8 cellular contexts compared by ENCODE assay signal in the genomic region with DNA sequence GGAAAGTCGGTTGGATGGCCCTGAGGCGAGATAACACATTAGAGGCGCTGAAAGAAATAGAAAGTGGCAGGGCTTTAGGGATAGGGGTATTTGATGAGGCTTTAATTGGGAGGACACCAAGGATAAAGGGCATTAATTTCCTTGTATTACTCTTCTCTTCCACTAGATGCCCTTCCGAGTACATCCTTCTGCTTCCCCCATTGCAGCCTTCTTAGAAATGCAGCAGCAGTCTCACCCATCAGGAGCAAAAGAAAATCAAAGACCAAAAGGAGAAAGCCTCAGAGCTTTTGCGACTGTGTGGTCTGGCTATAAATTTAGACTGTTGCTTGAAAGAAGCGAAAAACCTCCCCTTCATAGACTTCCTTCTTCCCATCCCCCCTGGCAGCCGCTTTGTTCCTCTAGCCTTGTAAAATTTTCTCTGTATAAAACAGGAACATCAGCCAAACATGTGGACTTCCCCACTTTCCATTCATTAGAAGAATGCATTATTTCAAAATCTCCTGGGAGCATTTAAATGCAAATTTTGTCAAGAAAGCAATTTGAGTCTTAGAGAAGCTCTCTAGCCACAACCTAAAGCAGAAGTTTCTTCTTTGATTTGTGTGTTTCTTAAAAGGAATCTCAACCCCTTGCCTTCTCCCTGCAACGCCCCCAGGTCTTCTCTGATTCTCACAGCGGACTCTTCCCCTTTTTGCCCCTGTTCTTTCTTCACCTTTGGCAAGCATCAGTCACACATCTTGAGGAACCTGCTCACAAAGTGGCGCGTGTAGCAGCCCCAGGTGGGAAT.
A peak's percentile ranks its signal among the peaks of the same experiment; 100 is the strongest.
DNase-seq lines count a peak whose midpoint lies in the region; ATAC-seq, FAIRE-seq and TF ChIP-seq lines count a peak whose summit lies in the region.

No MANE protein-coding gene starts in this region.

- intact Hi-C loops in PC-9 (cut with micrococcal nuclease; ENCODE audit: unreplicated experiment) (loop anchor here (1.0 to 2.0 kb wide), 9 partner anchors 27 to 504 kb away; no protein-coding TSS in a partner anchor), GM12878 (cut with micrococcal nuclease; ENCODE audit: unreplicated experiment) (loop anchor here (1.0 to 10.0 kb wide), 5 partner anchors 89 to 552 kb away; no protein-coding TSS in a partner anchor), sigmoid colon (cut with DNase I) (loop anchor here (1.0 to 2.0 kb wide), 2 partner anchors 89 to 156 kb away; no protein-coding TSS in a partner anchor)

- peaks cover 39% of the 10 kb centered on the region for H3K4me1 ChIP-seq in PC-9 (replicated peaks; ENCODE audit: insufficient read depth)
- H3K4me1 ChIP-seq in GM12878 (ENCODE audit: control insufficient read depth, insufficient read depth, low read length): peaks cover 29% of the 10 kb centered on the region
- peaks cover 0 to 49% (median 46%) of the 10 kb centered on the region in 4 donors for H3K4me1 ChIP-seq in sigmoid colon

- CTCF ChIA-PET in PC-9 (lab: Charles Lee): interaction anchor here (0.6 to 3.7 kb wide), 7 partner anchors 30 to 516 kb away, joined by 3 to 35 read pairs (median 6); no protein-coding TSS in a partner anchor
- CTCF ChIA-PET in GM12878 (lab: Yijun Ruan, JAX): interaction anchor here (0.6 to 10.0 kb wide), 23 partner anchors 8 to 556 kb away, joined by 3 to 465 read pairs (median 3); no protein-coding TSS in a partner anchor

- H3K36me3 ChIP-seq in GM06990 (ENCODE audit: control insufficient read depth, insufficient read depth, low read length) (no peaks in the 10 kb centered on the region), PC-9 (ENCODE audit: low read depth) (no peaks in the 10 kb centered on the region), GM12878 (ENCODE audit: control insufficient read depth in 2 of 2, insufficient read depth in 2 of 2, low read length in 1 of 2) (no peaks in the 10 kb centered on the region), sigmoid colon (no peaks in the 10 kb centered on the region)

- H3K9me2 ChIP-seq in PC-9 (ENCODE audit: insufficient read depth): no peaks in the 10 kb centered on the region

- in situ Hi-C loops in GM12878 (cut with MboI): no loop called here

- RAD21 ChIA-PET in GM12878 (lab: Charles Lee; ENCODE audit: unreplicated experiment): interaction anchor here (0.7 to 11.2 kb wide), 16 partner anchors 11 to 437 kb away, joined by 3 to 304 read pairs (median 4); a partner anchor contains a TSS

- TF ChIP-seq EP300 in GM12878 (IDR thresholded peaks at IDR 0.05; ENCODE audit: borderline replicate concordance in 1 of 2, control insufficient read depth in 1 of 2, low read depth in 2 of 2, low read length in 2 of 2): no peak; a peak in 1 of 4 replicates
- TF ChIP-seq EP300 in sigmoid colon (IDR thresholded peaks at IDR 0.05): no peak

- peak; percentile 54 for ATAC-seq in GM12878
- no peak for ATAC-seq in GM18868 (IDR thresholded peaks at IDR 0.05; ENCODE audit: unreplicated experiment)

- under 1% methylated on average over 11 of the region's 11 CpGs for WGBS in GM12878 (ENCODE audit: insufficient coverage, insufficient replicate concordance, low lambda C conversion rate, missing lambda C conversion rate)
- 22 to 33% methylated on average over 11 of the region's 11 CpGs for WGBS in sigmoid colon, 2 donors

- FAIRE-seq in A204.1 (lab: Jason Lieb, UNC): peak; percentile 32
- FAIRE-seq in GM12878 (lab: Jason Lieb, UNC): peak; percentile 69

- H2AFZ ChIP-seq in PC-9: no peak overlapping the region
- peak overlapping the region; percentile 75 for H2AFZ ChIP-seq in GM12878 (ENCODE audit: control insufficient read depth, low read depth, low read length)

- H3K27ac ChIP-seq in PC-9: peak overlapping the region; percentile 74
- H3K27ac ChIP-seq in GM12878 (ENCODE audit: control insufficient read depth, insufficient read depth): peak overlapping the region; percentile 67
- H3K27ac ChIP-seq in sigmoid colon: peak overlapping the region; percentile 94 to 99 (median 97)

- SMC1A ChIA-PET in GM12878 (lab: Charles Lee; ENCODE audit: uncharacterized antibody, unreplicated experiment): interaction anchor here (0.7 to 3.4 kb wide), 16 partner anchors 9 to 436 kb away, joined by 3 to 137 read pairs (median 4); a partner anchor contains a TSS

- DNase-seq in GM06990 (ENCODE audit: extremely low read depth, insufficient read length) (peak; percentile 68), LNCaP clone FGC (ENCODE audit: low read depth) (peak; percentile 50), PC-9 (peak in 1 of 2 experiments; percentile 64), GM12878 (ENCODE audit: low read depth, low spot score) (peak; percentile 84), iPS DF 19.7 (ENCODE audit: low read depth, low spot score) (peak; percentile 70), sigmoid colon (no peak)

- TF ChIP-seq RAD21 in GM12878 (IDR thresholded peaks at IDR 0.05; ENCODE audit: insufficient read depth, low read depth, low read length): peak; percentile 95

- H3K79me2 ChIP-seq in PC-9 (ENCODE audit: low read depth) (peaks cover 21% of the 10 kb centered on the region), GM12878 (ENCODE audit: control insufficient read depth, insufficient read depth, low read length) (peaks cover 34% of the 10 kb centered on the region)

- no peaks in the 10 kb centered on the region for H3K27me3 ChIP-seq in GM06990 (replicated peaks; ENCODE audit: control insufficient read depth, insufficient read depth, low read length)
- H3K27me3 ChIP-seq in PC-9 (ENCODE audit: insufficient read depth, low read depth): no peaks in the 10 kb centered on the region
- no peaks in the 10 kb centered on the region for H3K27me3 ChIP-seq in GM12878 (replicated peaks in 1 of 2; ENCODE audit: control insufficient read depth in 2 of 2, insufficient read depth in 2 of 2, low read length in 1 of 2)
- no peaks in the 10 kb centered on the region for H3K27me3 ChIP-seq in sigmoid colon

- H3K4me3 ChIP-seq in GM06990 (replicated peaks; ENCODE audit: low read depth, low read length): peak overlapping the region; percentile 25; the same call in 1 of the 2 replicates
- H3K4me3 ChIP-seq in LNCaP clone FGC (ENCODE audit: low read depth, low read length): no peak overlapping the region
- H3K4me3 ChIP-seq in PC-9: no peak overlapping the region; the same call in 1 of the 2 replicates
- peak overlapping the region; percentile 94 for H3K4me3 ChIP-seq in GM12878
- no peak overlapping the region for H3K4me3 ChIP-seq in sigmoid colon

- no TSS peak for BruUV-seq in PC-9 (replicated peaks; lab: Mats Ljungman, UMichigan)
- no TSS peak for BruUV-seq in GM12878 (replicated peaks; lab: Mats Ljungman, UMichigan)

- POLR2A ChIA-PET in PC-9 (lab: Charles Lee; ENCODE audit: unreplicated experiment) (interaction anchor here (0.6 to 0.7 kb wide), 3 partner anchors 81 to 136 kb away, joined by 3 to 5 read pairs (median 3); no protein-coding TSS in a partner anchor), GM12878 (lab: Charles Lee) (interaction anchor here (2.2 kb wide), 1 partner anchor 89 kb away, joined by 16 read pairs; no protein-coding TSS in a partner anchor)

- no peak for TF ChIP-seq POLR2A in GM12878 (IDR thresholded peaks at IDR 0.05; ENCODE audit: low read depth, low read length)
- no peak for TF ChIP-seq POLR2A in sigmoid colon (IDR thresholded peaks at IDR 0.05)

- peaks cover 27% of the 10 kb centered on the region for H3F3A ChIP-seq in PC-9 (ENCODE audit: insufficient read depth, low read depth)

- no peaks in the 10 kb centered on the region for H3K9me3 ChIP-seq in PC-9 (ENCODE audit: insufficient read depth, low read depth)
- H3K9me3 ChIP-seq in GM12878 (replicated peaks; ENCODE audit: control insufficient read depth, insufficient read depth, low read length): no peaks in the 10 kb centered on the region
- H3K9me3 ChIP-seq in sigmoid colon: no peaks in the 10 kb centered on the region

- TF ChIP-seq CTCF in GM06990 (IDR thresholded peaks at IDR 0.05; ENCODE audit: insufficient read depth, low read length, poor library complexity, severe bottlenecking) (peak; percentile 75), LNCaP clone FGC (IDR thresholded peaks at IDR 0.05; ENCODE audit: control insufficient read depth, extremely low read depth, insufficient read depth) (peak; percentile 78), PC-9 (conservative IDR thresholded peaks at IDR 0.05) (peak; percentile 85), GM12878 (IDR thresholded peaks at IDR 0.05 in 2 of 3, conservative IDR thresholded peaks at IDR 0.05 in 1 of 3; ENCODE audit: control insufficient read depth in 2 of 3, extremely low read depth in 1 of 3, insufficient read depth in 1 of 3, low read depth in 3 of 3, low read length in 3 of 3) (peak; percentile 66 to 82 (median 75)), sigmoid colon (IDR thresholded peaks at IDR 0.05) (peak in 3 of 4 experiments; percentile 67 to 94 (median 93))

- peak overlapping the region; percentile 94 for H3K4me2 ChIP-seq in PC-9
- H3K4me2 ChIP-seq in GM12878 (ENCODE audit: control insufficient read depth, insufficient read depth): peak overlapping the region; percentile 78

- peak overlapping the region; percentile 65 for H3K9ac ChIP-seq in GM12878 (ENCODE audit: control insufficient read depth, insufficient read depth, low read length)

- H4K20me1 ChIP-seq in PC-9 (ENCODE audit: insufficient read depth) (no peaks in the 10 kb centered on the region), GM12878 (ENCODE audit: control insufficient read depth, insufficient read depth) (no peaks in the 10 kb centered on the region)

TF ChIP-seq in GM12878, 131 proteins besides CTCF, POLR2A, EP300 and RAD21 (continues in another document):
- TF ChIP-seq, protein P1, sequence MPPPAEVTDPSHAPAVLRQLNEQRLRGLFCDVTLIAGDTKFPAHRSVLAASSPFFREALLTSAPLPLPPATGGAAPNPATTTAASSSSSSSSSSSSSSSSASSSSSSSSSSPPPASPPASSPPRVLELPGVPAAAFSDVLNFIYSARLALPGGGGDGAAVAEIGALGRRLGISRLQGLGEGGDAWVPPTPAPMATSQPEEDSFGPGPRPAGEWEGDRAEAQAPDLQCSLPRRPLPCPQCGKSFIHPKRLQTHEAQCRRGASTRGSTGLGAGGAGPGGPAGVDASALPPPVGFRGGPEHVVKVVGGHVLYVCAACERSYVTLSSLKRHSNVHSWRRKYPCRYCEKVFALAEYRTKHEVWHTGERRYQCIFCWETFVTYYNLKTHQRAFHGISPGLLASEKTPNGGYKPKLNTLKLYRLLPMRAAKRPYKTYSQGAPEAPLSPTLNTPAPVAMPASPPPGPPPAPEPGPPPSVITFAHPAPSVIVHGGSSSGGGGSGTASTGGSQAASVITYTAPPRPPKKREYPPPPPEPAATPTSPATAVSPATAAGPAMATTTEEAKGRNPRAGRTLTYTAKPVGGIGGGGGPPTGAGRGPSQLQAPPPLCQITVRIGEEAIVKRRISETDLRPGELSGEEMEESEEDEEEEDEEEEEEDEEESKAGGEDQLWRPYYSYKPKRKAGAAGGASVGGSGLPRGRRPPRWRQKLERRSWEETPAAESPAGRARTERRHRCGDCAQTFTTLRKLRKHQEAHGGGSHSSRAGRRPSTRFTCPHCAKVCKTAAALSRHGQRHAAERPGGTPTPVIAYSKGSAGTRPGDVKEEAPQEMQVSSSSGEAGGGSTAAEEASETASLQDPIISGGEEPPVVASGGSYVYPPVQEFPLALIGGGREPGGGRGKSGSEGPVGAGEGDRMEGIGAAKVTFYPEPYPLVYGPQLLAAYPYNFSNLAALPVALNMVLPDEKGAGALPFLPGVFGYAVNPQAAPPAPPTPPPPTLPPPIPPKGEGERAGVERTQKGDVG (CRISPR knock-in tag; IDR thresholded peaks at IDR 0.05): no peak

Comparison
In these comparisons a context has a peak if more than half of its experiments do, and no peak if none do; other contexts are left out.
1. H3K4me3 ChIP-seq: peak in GM06990 (single experiment) and GM12878 (single experiment); none in LNCaP clone FGC (single experiment), PC-9 (single experiment) and sigmoid colon (0 of 4).
2. Peak in every context shown above with its lines, with median percentiles within 50 percentile points of each other: CTCF ChIP-seq and H3K27ac ChIP-seq.